ENCODE assay signal across 18 cellular contexts in genomic region chr4:183738961-183739360, GRCh38.
A peak's percentile ranks its signal among the peaks of the same experiment; 100 is the strongest.
DNase-seq lines count a peak whose midpoint lies in the region; ATAC-seq and TF ChIP-seq lines count a peak whose summit lies in the region.
"Had no signal": no experiment of that assay in that cellular context is flagged by ENCODE, and none has a peak within 500 bp of the region (broad histone marks: within the 10 kb centered on the region; RNA-seq: fewer than 3 reads in every experiment).

No MANE protein-coding gene starts in this region.

- H3K79me2 ChIP-seq in smooth muscle cell (ENCODE audit: low read depth), result no peaks in the 10 kb centered on the region

- no peaks in the 10 kb centered on the region for H4K20me1 ChIP-seq in smooth muscle cell (ENCODE audit: low read depth)

- H3K4ac ChIP-seq in mesenchymal stem cell (ENCODE audit: low read depth in 1 of 2, low read length in 2 of 2), result no peak overlapping the region

- no peak overlapping the region for H3K23ac ChIP-seq in mesenchymal stem cell (ENCODE audit: low read length in 2 of 2)

- H3K27me3 ChIP-seq in left ventricle myocardium inferior (ENCODE audit: low read depth) (no peaks in the 10 kb centered on the region), right atrium auricular region (no peaks in the 10 kb centered on the region), RWPE2 (ENCODE audit: insufficient read depth, poor library complexity, severe bottlenecking) (no peaks in the 10 kb centered on the region), mesenchymal stem cell (ENCODE audit: control insufficient read depth in 1 of 2, insufficient read depth in 1 of 2, low read length in 2 of 2) (no peaks in the 10 kb centered on the region), smooth muscle cell (ENCODE audit: low read depth) (no peaks in the 10 kb centered on the region)

- no peaks in the 10 kb centered on the region for H3F3A ChIP-seq in smooth muscle cell (ENCODE audit: low read depth)

- H3K4me1 ChIP-seq in left ventricle myocardium inferior, result peaks cover 12% of the 10 kb centered on the region
- H3K4me1 ChIP-seq in right atrium auricular region, result peaks cover 0 to 11% of the 10 kb centered on the region in 2 donors
- H3K4me1 ChIP-seq in RWPE2 (ENCODE audit: insufficient read depth, poor library complexity, severe bottlenecking), result peaks cover 13% of the 10 kb centered on the region
- no peaks in the 10 kb centered on the region for H3K4me1 ChIP-seq in mesenchymal stem cell (ENCODE audit: control insufficient read depth, insufficient read depth, low read depth, low read length)
- H3K4me1 ChIP-seq in smooth muscle cell (ENCODE audit: low read depth), result no peaks in the 10 kb centered on the region
- H3K4me1 ChIP-seq: HAP-1 had no signal

- no peak overlapping the region for H2BK12ac ChIP-seq in mesenchymal stem cell (ENCODE audit: low read length in 2 of 2)

- no peak for ATAC-seq in RWPE2 (ENCODE audit: low read depth)

- WGBS in mesenchymal stem cell, result 98% methylated on average over 4 of the region's 4 CpGs
- 95% methylated on average over 4 of the region's 4 CpGs for WGBS in smooth muscle cell (ENCODE audit: low lambda C conversion rate)

- H3K27ac ChIP-seq in left ventricle myocardium inferior (replicated peaks), result peak overlapping the region; percentile 62
- H3K27ac ChIP-seq in right atrium auricular region, result no peak overlapping the region
- H3K27ac ChIP-seq in RWPE2 (ENCODE audit: poor library complexity, severe bottlenecking), result peak overlapping the region; percentile 46
- H3K27ac ChIP-seq in mesenchymal stem cell (ENCODE audit: low read length, poor library complexity, severe bottlenecking), result no peak overlapping the region
- H3K27ac ChIP-seq in smooth muscle cell (ENCODE audit: low read depth), result peak overlapping the region; percentile 62

- no peak overlapping the region for H3K14ac ChIP-seq in mesenchymal stem cell (ENCODE audit: low read length in 2 of 2)

- H3K36me3 ChIP-seq in left ventricle myocardium inferior (no peaks in the 10 kb centered on the region), right atrium auricular region (no peaks in the 10 kb centered on the region), RWPE2 (ENCODE audit: low read depth) (no peaks in the 10 kb centered on the region), mesenchymal stem cell (ENCODE audit: control insufficient read depth in 1 of 2, insufficient read depth in 2 of 2, low read depth in 1 of 2, low read length in 2 of 2) (no peaks in the 10 kb centered on the region), smooth muscle cell (ENCODE audit: low read depth) (no peaks in the 10 kb centered on the region)
- H3K36me3 ChIP-seq: HAP-1 had no signal

- no peak for DNase-seq in left ventricle myocardium inferior
- DNase-seq in right atrium auricular region (ENCODE audit: low spot score), result no peak
- no peak for DNase-seq in RWPE2 (ENCODE audit: low spot score)
- DNase-seq in mesenchymal stem cell, result no peak
- no peak for DNase-seq in smooth muscle cell (lab: John Stamatoyannopoulos, UW; ENCODE audit: unreplicated experiment)
- DNase-seq in NCI-H2227 (lab: John Stamatoyannopoulos, UW; ENCODE audit: unreplicated experiment), result no peak
- no peak for DNase-seq in A172 (ENCODE audit: low spot score)
- DNase-seq in activated CD4-positive, CD25-positive, alpha-beta regulatory T cell (lab: John Stamatoyannopoulos, UW), result no peak
- DNase-seq: 8988T; C1 segment of cervical spinal cord; CD4-positive, alpha-beta memory T cell; COR-L47; DMS153; DND-41; GOT3; HFFc6 had no signal

- H3K4me2 ChIP-seq in mesenchymal stem cell (ENCODE audit: low read length, poor library complexity, severe bottlenecking), result no peak overlapping the region
- no peak overlapping the region for H3K4me2 ChIP-seq in smooth muscle cell

- no peak overlapping the region for H4K8ac ChIP-seq in mesenchymal stem cell (ENCODE audit: low read length)

- H2BK15ac ChIP-seq in mesenchymal stem cell (ENCODE audit: low read depth, poor library complexity, severe bottlenecking), result no peak overlapping the region

- TF ChIP-seq CTCF in left ventricle myocardium inferior (IDR thresholded peaks at IDR 0.05; ENCODE audit: borderline replicate concordance), result no peak
- no peak for TF ChIP-seq CTCF in right atrium auricular region (IDR thresholded peaks at IDR 0.05)
- no peak for TF ChIP-seq CTCF in RWPE2 (IDR thresholded peaks at IDR 0.05; ENCODE audit: poor library complexity, severe bottlenecking)
- no peak for TF ChIP-seq CTCF in smooth muscle cell (IDR thresholded peaks at IDR 0.05; ENCODE audit: borderline replicate concordance, insufficient read depth, poor library complexity, severe bottlenecking)

- no peak overlapping the region for H2AK5ac ChIP-seq in mesenchymal stem cell (ENCODE audit: low read length, severe bottlenecking)

- no peak overlapping the region for H2BK5ac ChIP-seq in mesenchymal stem cell (ENCODE audit: low read depth, low read length, poor library complexity, severe bottlenecking)

- H2AFZ ChIP-seq in mesenchymal stem cell (ENCODE audit: low read depth, low read length) (no peak overlapping the region), smooth muscle cell (ENCODE audit: low read depth) (no peak overlapping the region)

- H2BK120ac ChIP-seq in mesenchymal stem cell (ENCODE audit: low read depth, low read length), result no peak overlapping the region

- intact Hi-C loops in left ventricle myocardium inferior (cut with micrococcal nuclease), result no loop called here

- H4K91ac ChIP-seq in mesenchymal stem cell (ENCODE audit: low read length), result no peak overlapping the region

- H3K79me1 ChIP-seq in mesenchymal stem cell (replicated peaks; ENCODE audit: low read length, poor library complexity, severe bottlenecking), result no peaks in the 10 kb centered on the region

- no peak overlapping the region for H3K4me3 ChIP-seq in left ventricle myocardium inferior
- H3K4me3 ChIP-seq in right atrium auricular region, result no peak overlapping the region
- H3K4me3 ChIP-seq in RWPE2 (ENCODE audit: severe bottlenecking), result no peak overlapping the region
- no peak overlapping the region for H3K4me3 ChIP-seq in mesenchymal stem cell (ENCODE audit: insufficient read depth in 1 of 2, low read depth in 1 of 2, low read length in 2 of 2)
- H3K4me3 ChIP-seq in smooth muscle cell, result no peak overlapping the region
- H3K4me3 ChIP-seq: GM12878, HAP-1 had no signal

- H3K9me3 ChIP-seq in left ventricle myocardium inferior (replicated peaks), result no peaks in the 10 kb centered on the region
- no peaks in the 10 kb centered on the region for H3K9me3 ChIP-seq in right atrium auricular region
- H3K9me3 ChIP-seq in RWPE2 (ENCODE audit: severe bottlenecking), result no peaks in the 10 kb centered on the region
- no peaks in the 10 kb centered on the region for H3K9me3 ChIP-seq in mesenchymal stem cell (ENCODE audit: control insufficient read depth, low read length)
- H3K9me3 ChIP-seq in smooth muscle cell (replicated peaks; ENCODE audit: low read depth), result no peaks in the 10 kb centered on the region
- H3K9me3 ChIP-seq: HAP-1 had no signal

- H3K9ac ChIP-seq in mesenchymal stem cell (ENCODE audit: low read length) (peak overlapping the region; percentile 46), smooth muscle cell (ENCODE audit: low read depth) (no peak overlapping the region)

- no peak overlapping the region for H3K18ac ChIP-seq in mesenchymal stem cell (ENCODE audit: low read depth in 1 of 2, low read length in 2 of 2)

Comparison
In these comparisons a context has a peak if more than half of its experiments do, and no peak if none do; other contexts are left out.
1. H3K27ac ChIP-seq: peak in left ventricle myocardium inferior (single experiment), RWPE2 (single experiment) and smooth muscle cell (single experiment); none in right atrium auricular region (0 of 2) and mesenchymal stem cell (single experiment).